In genomic region chr20:41769650-41770049, GRCh38 we compare ENCODE assay signal across 29 cellular contexts.
DNase-seq lines count a peak whose midpoint lies in the region; ATAC-seq and TF ChIP-seq lines count a peak whose summit lies in the region.
"Had no signal": no experiment of that assay in that cellular context is flagged by ENCODE, and none has a peak within 500 bp of the region (broad histone marks: within the 10 kb centered on the region; RNA-seq: fewer than 3 reads in every experiment).

No MANE protein-coding gene starts in this region.

- peaks cover 12% of the 10 kb centered on the region for H3K27me3 Mint-ChIP-seq in nephron progenitor cell (ENCODE audit: low read depth, poor library complexity)
- H3K27me3 Mint-ChIP-seq in natural killer cell (ENCODE audit: low read depth in 2 of 2), result peaks cover 7 to 17% of the 10 kb centered on the region in 2 donors
- H3K27me3 Mint-ChIP-seq in CD4-positive, alpha-beta memory T cell, result peaks cover 6% of the 10 kb centered on the region in 2 donors
- H3K27me3 Mint-ChIP-seq: B cell, memory B cell had no signal

- no peaks in the 10 kb centered on the region for H3K36me3 ChIP-seq in esophagus muscularis mucosa
- no peaks in the 10 kb centered on the region for H3K36me3 ChIP-seq in CD4-positive, alpha-beta memory T cell (ENCODE audit: insufficient read depth, low read length)
- no peaks in the 10 kb centered on the region for H3K36me3 ChIP-seq in heart right ventricle
- H3K36me3 ChIP-seq: left lung, right atrium auricular region, SJCRH30 had no signal

- 37% methylated on average over 5 of the region's 5 CpGs for WGBS in esophagus muscularis mucosa
- 37 to 43% methylated on average over 5 of the region's 5 CpGs for WGBS in heart right ventricle, 2 donors

- no peak for TF ChIP-seq EP300 in esophagus muscularis mucosa (IDR thresholded peaks at IDR 0.05)

- H3K4me1 ChIP-seq in esophagus muscularis mucosa (no peaks in the 10 kb centered on the region), heart right ventricle (no peaks in the 10 kb centered on the region)
- no peaks in the 10 kb centered on the region for H3K4me1 ChIP-seq in CD4-positive, alpha-beta memory T cell (ENCODE audit: insufficient read depth, low read length)
- H3K4me1 ChIP-seq: foreskin keratinocyte, left lung, right atrium auricular region, SJCRH30 had no signal

- H3K27ac ChIP-seq in esophagus muscularis mucosa (replicated peaks in 1 of 4), result no peak overlapping the region
- no peak overlapping the region for H3K27ac ChIP-seq in CD4-positive, alpha-beta memory T cell (ENCODE audit: low read depth, low read length)
- no peak overlapping the region for H3K27ac ChIP-seq in heart right ventricle
- H3K27ac ChIP-seq: foreskin keratinocyte, left lung, right atrium auricular region, SJCRH30 had no signal

- H3K4me1 Mint-ChIP-seq in nephron progenitor cell, result peaks cover 12% of the 10 kb centered on the region
- H3K4me1 Mint-ChIP-seq in natural killer cell, result no peaks in the 10 kb centered on the region
- no peaks in the 10 kb centered on the region for H3K4me1 Mint-ChIP-seq in CD4-positive, alpha-beta memory T cell
- H3K4me1 Mint-ChIP-seq: activated CD4-positive, alpha-beta T cell treated with anti-CD3 and anti-CD28 coated beads, Interleukin-2, amount 10 ng/mL, durations not matched to agents 24 days and 14 days; activated naive CD4-positive, alpha-beta T cell treated with anti-CD3 and anti-CD28 coated beads, Interleukin-2, amount 50 U/mL, for 24 hours; B cell; brain; memory B cell had no signal

- H3K27me3 ChIP-seq in esophagus muscularis mucosa (peaks cover 0 to 9% (median 0%) of the 10 kb centered on the region in 4 donors), heart right ventricle (peaks cover 0 to 26% (median 9%) of the 10 kb centered on the region in 7 donors)
- H3K27me3 ChIP-seq in CD4-positive, alpha-beta memory T cell (ENCODE audit: insufficient read depth, low read length), result no peaks in the 10 kb centered on the region
- H3K27me3 ChIP-seq: foreskin keratinocyte, right atrium auricular region, SJCRH30 had no signal

- no peak for TF ChIP-seq POLR2A in esophagus muscularis mucosa (IDR thresholded peaks at IDR 0.05; ENCODE audit: low read depth)

- POLR2A ChIA-PET in CD4-positive, alpha-beta memory T cell (lab: Charles Lee; ENCODE audit: partially characterized antibody), result no interaction called here

- TF ChIP-seq CTCF in esophagus muscularis mucosa (IDR thresholded peaks at IDR 0.05), result no peak
- TF ChIP-seq CTCF in nephron progenitor cell (IDR thresholded peaks at IDR 0.05), result no peak
- TF ChIP-seq CTCF in natural killer cell (IDR thresholded peaks at IDR 0.05), result no peak
- TF ChIP-seq CTCF in heart right ventricle (IDR thresholded peaks at IDR 0.05), result no peak

- CTCF ChIA-PET in CD4-positive, alpha-beta memory T cell (lab: Charles Lee; ENCODE audit: partially characterized antibody), result no interaction called here

- H3K36me3 Mint-ChIP-seq in nephron progenitor cell (ENCODE audit: low read depth), result no peaks in the 10 kb centered on the region
- H3K36me3 Mint-ChIP-seq in natural killer cell, result no peaks in the 10 kb centered on the region
- no peaks in the 10 kb centered on the region for H3K36me3 Mint-ChIP-seq in CD4-positive, alpha-beta memory T cell
- H3K36me3 Mint-ChIP-seq: activated naive CD4-positive, alpha-beta T cell treated with anti-CD3 and anti-CD28 coated beads, Interleukin-2, amount 50 U/mL, for 24 hours; brain; CD8-positive, alpha-beta T cell; memory B cell had no signal

- intact Hi-C loops in esophagus muscularis mucosa (cut with DNase I) (no loop called here), natural killer cell (cut with micrococcal nuclease) (no loop called here), heart right ventricle (cut with DNase I) (no loop called here)
- intact Hi-C loops in CD4-positive, alpha-beta memory T cell (cut with micrococcal nuclease), result no loop called here

- H3K27ac Mint-ChIP-seq in nephron progenitor cell (peak overlapping the region; percentile 64), natural killer cell (no peak overlapping the region)
- H3K27ac Mint-ChIP-seq in CD4-positive, alpha-beta memory T cell, result no peak overlapping the region
- H3K27ac Mint-ChIP-seq: activated CD4-positive, alpha-beta T cell treated with anti-CD3 and anti-CD28 coated beads, Interleukin-2, amount 10 ng/mL, durations not matched to agents 24 days and 14 days; activated naive CD4-positive, alpha-beta T cell treated with anti-CD3 and anti-CD28 coated beads, Interleukin-2, amount 50 U/mL, for 24 hours; B cell; brain; CD8-positive, alpha-beta T cell; memory B cell had no signal

- DNase-seq in ELF-1 (ENCODE audit: low read depth, low spot score), result peak; percentile 94
- peak; percentile 43 for DNase-seq in NCI-H146 (lab: John Stamatoyannopoulos, UW)
- peak; percentile 91 for DNase-seq in esophagus muscularis mucosa (ENCODE audit: extremely low spot score)
- DNase-seq in nephron progenitor cell, result no peak
- no peak for DNase-seq in natural killer cell
- DNase-seq in CD4-positive, alpha-beta memory T cell, result no peak
- DNase-seq in heart right ventricle, result no peak
- DNase-seq: activated CD4-positive, alpha-beta T cell treated with anti-CD3 and anti-CD28 coated beads, Interleukin-2, amount 10 ng/mL, durations not matched to agents 24 days and 14 days; amniotic stem cell; CD8-positive, alpha-beta T cell; cerebellar nuclear complex; dermis blood vessel endothelial cell; foreskin keratinocyte; left lung; NCI-H1694 treated with DMSO at 0.1 percent for 48 hours; NCI-H2171 treated with DMSO at 0.1 percent for 48 hours; NCI-H526 treated with DMSO at 0.1 percent for 48 hours; SJCRH30; small intestine; stimulated activated naive CD4-positive, alpha-beta T cell treated with Interleukin-2 at 50 U/mL for 16 hours; T-helper 9 cell had no signal

- H3K4me3 ChIP-seq in esophagus muscularis mucosa (no peak overlapping the region), heart right ventricle (no peak overlapping the region)
- no peak overlapping the region for H3K4me3 ChIP-seq in CD4-positive, alpha-beta memory T cell (ENCODE audit: low read length in 2 of 2)
- H3K4me3 ChIP-seq: GM12878, left lung, right atrium auricular region, SJCRH30 had no signal

- peaks cover 14% of the 10 kb centered on the region for H3K9me3 Mint-ChIP-seq in nephron progenitor cell
- H3K9me3 Mint-ChIP-seq in natural killer cell, result peaks cover 0 to 5% of the 10 kb centered on the region in 2 donors
- H3K9me3 Mint-ChIP-seq in CD4-positive, alpha-beta memory T cell, result peaks cover 0 to 12% (median 3%) of the 10 kb centered on the region in 8 donors
- H3K9me3 Mint-ChIP-seq: activated CD4-positive, alpha-beta T cell treated with anti-CD3 and anti-CD28 coated beads, Interleukin-2, amount 10 ng/mL, durations not matched to agents 24 days and 14 days; activated naive CD4-positive, alpha-beta T cell treated with anti-CD3 and anti-CD28 coated beads, Interleukin-2, amount 50 U/mL, for 24 hours; CD8-positive, alpha-beta T cell had no signal

- H3K4me3 Mint-ChIP-seq in nephron progenitor cell (no peak overlapping the region), natural killer cell (no peak overlapping the region)
- H3K4me3 Mint-ChIP-seq in CD4-positive, alpha-beta memory T cell, result no peak overlapping the region
- H3K4me3 Mint-ChIP-seq: activated CD4-positive, alpha-beta T cell treated with anti-CD3 and anti-CD28 coated beads, Interleukin-2, amount 10 ng/mL, durations not matched to agents 24 days and 14 days; activated naive CD4-positive, alpha-beta T cell treated with anti-CD3 and anti-CD28 coated beads, Interleukin-2, amount 50 U/mL, for 24 hours; B cell; brain; CD8-positive, alpha-beta T cell; memory B cell had no signal

- ATAC-seq in natural killer cell, result no peak
- ATAC-seq in heart right ventricle, result no peak
- ATAC-seq: CD8-positive, alpha-beta T cell; esophagus mucosa; foreskin keratinocyte; GM12878; HCT116; left lung had no signal

- H3K9me3 ChIP-seq in esophagus muscularis mucosa, result no peaks in the 10 kb centered on the region
- no peaks in the 10 kb centered on the region for H3K9me3 ChIP-seq in CD4-positive, alpha-beta memory T cell (ENCODE audit: control insufficient read depth in 1 of 2, low read length in 2 of 2)
- H3K9me3 ChIP-seq in heart right ventricle, result no peaks in the 10 kb centered on the region
- H3K9me3 ChIP-seq: right atrium auricular region, SJCRH30 had no signal

Comparison
In these comparisons a context has a peak if more than half of its experiments do, and no peak if none do; other contexts are left out.
1. DNase-seq: peak in ELF-1 (single experiment), NCI-H146 (single experiment) and esophagus muscularis mucosa (single experiment); none in nephron progenitor cell (single experiment), natural killer cell (single experiment), CD4-positive, alpha-beta memory T cell (0 of 5) and heart right ventricle (0 of 2).